Comparison of ENCODE assay signal across 20 cellular contexts in genomic region chr9:70607329-70607728, GRCh38.
"Had no signal": no experiment of that assay in that cellular context is flagged by ENCODE, and none has a peak within 500 bp of the region (broad histone marks: within the 10 kb centered on the region; RNA-seq: fewer than 3 reads in every experiment).

No MANE protein-coding gene starts in this region.

- DNase-seq: activated CD4-positive, alpha-beta memory T cell treated with anti-CD3 and anti-CD28 coated beads, Interleukin-2, amount 10 ng/mL, durations not matched to agents 7 days and 5 days; activated CD4-positive, alpha-beta T cell treated with anti-CD3 and anti-CD28 coated beads for 48 hours; activated CD4-positive, CD25-positive, alpha-beta regulatory T cell; activated CD8-positive, alpha-beta memory T cell treated with anti-CD3 and anti-CD28 coated beads, Interleukin-2, amount 10 ng/mL, durations not matched to agents 7 days and 5 days; activated naive CD4-positive, alpha-beta T cell treated with Interleukin-2 at 50 U/mL for 16 hours; activated naive CD8-positive, alpha-beta T cell treated with anti-CD3 and anti-CD28 coated beads, Interleukin-2, amount 10 ng/mL, durations not matched to agents 7 days and 5 days; activated T-cell treated with anti-CD3 and anti-CD28 coated beads, Interleukin-2, amount 50 U/mL, for 1 hour; dorsolateral prefrontal cortex; endodermal cell; foreskin melanocyte; mammary epithelial cell; nephron progenitor cell; retina; stimulated activated CD4-positive, alpha-beta T cell treated with anti-CD3 and anti-CD28 coated beads, Interleukin-12 subunit alpha, Interleukin-12 subunit beta, amount 100 ng/mL, for 4 hours; stimulated activated CD4-positive, alpha-beta T cell treated with anti-CD3 and anti-CD28 coated beads, Interleukin-2, amount 100 ng/mL, for 24 hours; stimulated activated naive CD4-positive, alpha-beta T cell treated with Interleukin-2 at 50 U/mL for 16 hours had no signal

- H3K4me3 ChIP-seq: dorsolateral prefrontal cortex, tibial nerve, vagina had no signal

- H3K36me3 ChIP-seq: vagina had no signal

- ATAC-seq: activated CD8-positive, alpha-beta memory T cell treated with anti-CD3 and anti-CD28 coated beads, Interleukin-2, amount 10 ng/mL, durations not matched to agents 7 days and 5 days; activated T-helper 17 cell treated with anti-CD3 and anti-CD28 coated beads, Interleukin-2, amount 50 U/mL, for 72 hours; left lobe of liver had no signal

- H3K27ac ChIP-seq: vagina had no signal

- H3K9me3 ChIP-seq: tibial nerve, vagina had no signal

- H3K27me3 ChIP-seq: dorsolateral prefrontal cortex, tibial nerve, vagina had no signal
